In the genomic region with DNA sequence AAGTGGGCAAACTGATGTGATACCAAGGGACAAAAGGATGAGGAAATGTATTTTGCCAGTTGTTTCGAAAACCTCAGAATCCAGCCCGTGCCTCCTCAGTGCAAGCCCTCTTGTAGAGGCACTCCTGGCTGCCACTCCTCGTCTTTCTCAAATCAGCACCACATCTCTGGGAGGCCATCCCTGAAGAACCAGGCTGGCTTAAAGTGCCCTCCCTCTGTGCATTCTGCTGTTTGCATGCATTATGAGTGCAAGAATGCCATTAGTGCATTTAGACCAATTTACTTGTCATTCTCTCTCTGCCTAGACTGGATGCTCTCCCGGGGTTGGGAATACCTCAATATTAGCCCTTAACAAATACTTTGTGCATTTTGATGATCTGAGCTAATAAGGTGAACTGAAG, we compare ENCODE assay signal across 33 cellular contexts. TPM values are rescaled to one million over a fixed set of nuclear protein-coding genes. Genes with fewer than 3 reads are reported as not detected.
DNase-seq lines count a peak whose midpoint lies in the region; ATAC-seq and TF ChIP-seq lines count a peak whose summit lies in the region.
"Had no signal": no experiment of that assay in that cellular context is flagged by ENCODE, and none has a peak within 500 bp of the region (broad histone marks: within the 10 kb centered on the region; RNA-seq: fewer than 3 reads in every experiment).

No MANE protein-coding gene starts in this region.

- H3K27ac Mint-ChIP-seq in activated T-helper 2 cell treated with anti-CD3 and anti-CD28 coated beads, Interferon-gamma antibody, Interleukin-2, Interleukin-4, amounts not matched to agents 10 μg/mL and 5 μg/mL and 100 μg/mL, durations not matched to agents 14 hours and 24 hours and 36 hours, result no peak overlapping the region
- H3K27ac Mint-ChIP-seq: activated CD4-positive, alpha-beta memory T cell treated with anti-CD3 and anti-CD28 coated beads, Interleukin-2, amount 10 ng/mL, durations not matched to agents 7 days and 5 days; activated naive CD4-positive, alpha-beta T cell treated with anti-CD3 and anti-CD28 coated beads for 36 hours; activated T-helper 1 cell treated with anti-CD3 and anti-CD28 coated beads, Interleukin-12 subunit alpha, Interleukin-12 subunit beta, Interleukin-2, Interleukin-4 antibody, amounts not matched to agents 30 ng/mL and 10 ng/mL and 1 ng/mL, durations not matched to agents 14 hours and 24 hours and 36 hours; CD4-positive, CD25-positive, alpha-beta regulatory T cell had no signal

- H3K9me3 ChIP-seq in SK-N-SH (no peaks in the 10 kb centered on the region), right cardiac atrium (ENCODE audit: control insufficient read depth, low read length) (no peaks in the 10 kb centered on the region), thoracic aorta (no peaks in the 10 kb centered on the region)
- H3K9me3 ChIP-seq: prostate gland had no signal

- H3K9ac ChIP-seq in SK-N-SH, result no peak overlapping the region

- POLR2A ChIA-PET in SK-N-SH (lab: Yijun Ruan, JAX), result no interaction called here

- WGBS in SK-N-SH (ENCODE audit: low lambda C conversion rate), result 80% methylated on average over 4 of the region's 4 CpGs
- 51% methylated on average over 4 of the region's 4 CpGs for WGBS in right cardiac atrium

- H4K20me1 ChIP-seq in SK-N-SH (ENCODE audit: insufficient read depth), result no peaks in the 10 kb centered on the region

- DNase-seq in SK-N-SH (no peak), caudate nucleus (lab: John Stamatoyannopoulos, UW) (no peak), right cardiac atrium (no peak), thoracic aorta (ENCODE audit: low spot score) (no peak), foreskin fibroblast (no peak)
- DNase-seq in activated T-helper 2 cell treated with anti-CD3 and anti-CD28 coated beads, Interferon-gamma antibody, Interleukin-2, Interleukin-4, amounts not matched to agents 10 μg/mL and 5 μg/mL and 100 μg/mL, durations not matched to agents 14 hours and 24 hours and 36 hours (ENCODE audit: low spot score), result no peak
- DNase-seq: activated CD4-positive, alpha-beta memory T cell treated with anti-CD3 and anti-CD28 coated beads, Interleukin-2, amount 10 ng/mL, durations not matched to agents 7 days and 5 days; activated CD4-positive, alpha-beta T cell treated with anti-CD3 and anti-CD28 coated beads for 1 hour; activated CD8-positive, alpha-beta memory T cell treated with anti-CD3 and anti-CD28 coated beads, Interleukin-2, amount 50 U/mL, for 4 hours; activated naive CD4-positive, alpha-beta T cell treated with anti-CD3 and anti-CD28 coated beads for 36 hours; AML-193; Calu3; CD4-positive, CD25-positive, alpha-beta regulatory T cell; DMS79; effector CD4-positive, alpha-beta T cell; GDM1; Kasumi-1; naive B cell; NCI-H1092; NCI-H1930; NCI-H2227 treated with DMSO at 0.1 percent for 48 hours; NCI-H526; PC-3; stimulated activated CD4-positive, alpha-beta T cell treated with anti-CD3 and anti-CD28 coated beads, Interleukin-15, amount 100 ng/mL, for 24 hours; stimulated activated CD4-positive, alpha-beta T cell treated with anti-CD3 and anti-CD28 coated beads, Interleukin-4, amount 100 ng/mL, for 4 hours had no signal

- H3K27me3 Mint-ChIP-seq in activated T-helper 2 cell treated with anti-CD3 and anti-CD28 coated beads, Interferon-gamma antibody, Interleukin-2, Interleukin-4, amounts not matched to agents 10 μg/mL and 5 μg/mL and 100 μg/mL, durations not matched to agents 14 hours and 24 hours and 36 hours (ENCODE audit: low read depth), result peaks cover 12% of the 10 kb centered on the region
- H3K27me3 Mint-ChIP-seq: CD4-positive, CD25-positive, alpha-beta regulatory T cell had no signal

- H3K4me3 Mint-ChIP-seq in activated T-helper 2 cell treated with anti-CD3 and anti-CD28 coated beads, Interferon-gamma antibody, Interleukin-2, Interleukin-4, amounts not matched to agents 10 μg/mL and 5 μg/mL and 100 μg/mL, durations not matched to agents 14 hours and 24 hours and 36 hours (ENCODE audit: low read depth), result no peak overlapping the region
- H3K4me3 Mint-ChIP-seq: activated CD4-positive, alpha-beta memory T cell treated with anti-CD3 and anti-CD28 coated beads, Interleukin-2, amount 10 ng/mL, durations not matched to agents 7 days and 5 days; activated naive CD4-positive, alpha-beta T cell treated with anti-CD3 and anti-CD28 coated beads for 36 hours; activated T-helper 1 cell treated with anti-CD3 and anti-CD28 coated beads, Interleukin-12 subunit alpha, Interleukin-12 subunit beta, Interleukin-2, Interleukin-4 antibody, amounts not matched to agents 30 ng/mL and 10 ng/mL and 1 ng/mL, durations not matched to agents 14 hours and 24 hours and 36 hours; CD4-positive, CD25-positive, alpha-beta regulatory T cell; naive B cell had no signal

- intact Hi-C loops in right cardiac atrium (cut with DNase I), result no loop called here
- intact Hi-C loops in activated T-helper 2 cell treated with anti-CD3 and anti-CD28 coated beads, Interferon-gamma antibody, Interleukin-2, Interleukin-4, amounts not matched to agents 10 μg/mL and 5 μg/mL and 100 μg/mL, durations not matched to agents 14 hours and 24 hours and 36 hours (cut with micrococcal nuclease), result no loop called here

- no peak overlapping the region for H3K27ac ChIP-seq in SK-N-SH (ENCODE audit: low read depth in 2 of 2, low read length in 1 of 2)
- peak overlapping the region; percentile 84 for H3K27ac ChIP-seq in caudate nucleus (ENCODE audit: low read depth, low read length)
- peak overlapping the region; percentile 30 for H3K27ac ChIP-seq in right cardiac atrium (ENCODE audit: low read length)
- H3K27ac ChIP-seq in thoracic aorta, result peak overlapping the region; percentile 76 to 77
- H3K27ac ChIP-seq: epithelial cell of prostate had no signal

- peaks cover 4% of the 10 kb centered on the region for H3F3A ChIP-seq in SK-N-SH (replicated peaks; ENCODE audit: insufficient read depth)

- no peak overlapping the region for H3K4me3 ChIP-seq in SK-N-SH (ENCODE audit: low read depth in 2 of 2, low read length in 1 of 2)
- no peak overlapping the region for H3K4me3 ChIP-seq in right cardiac atrium (ENCODE audit: low read length)
- no peak overlapping the region for H3K4me3 ChIP-seq in thoracic aorta
- no peak overlapping the region for H3K4me3 ChIP-seq in foreskin fibroblast (ENCODE audit: low read depth in 1 of 2, low read length in 2 of 2)
- H3K4me3 ChIP-seq: prostate gland had no signal

- no peak overlapping the region for H3K4me2 ChIP-seq in SK-N-SH

- TF ChIP-seq CTCF in SK-N-SH (IDR thresholded peaks at IDR 0.05), result no peak
- TF ChIP-seq CTCF in thoracic aorta (IDR thresholded peaks at IDR 0.05), result no peak
- no peak for TF ChIP-seq CTCF in foreskin fibroblast (IDR thresholded peaks at IDR 0.05; ENCODE audit: low read depth, low read length)

- H3K27me3 ChIP-seq in SK-N-SH (ENCODE audit: insufficient read depth), result no peaks in the 10 kb centered on the region
- H3K27me3 ChIP-seq in right cardiac atrium (ENCODE audit: control insufficient read depth, insufficient read depth), result no peaks in the 10 kb centered on the region
- no peaks in the 10 kb centered on the region for H3K27me3 ChIP-seq in thoracic aorta (replicated peaks; ENCODE audit: insufficient read depth)

- H3K36me3 Mint-ChIP-seq in activated T-helper 2 cell treated with anti-CD3 and anti-CD28 coated beads, Interferon-gamma antibody, Interleukin-2, Interleukin-4, amounts not matched to agents 10 μg/mL and 5 μg/mL and 100 μg/mL, durations not matched to agents 14 hours and 24 hours and 36 hours (ENCODE audit: low read depth), result no peaks in the 10 kb centered on the region
- H3K36me3 Mint-ChIP-seq: CD4-positive, CD25-positive, alpha-beta regulatory T cell; naive B cell had no signal

- no peaks in the 10 kb centered on the region for H3K79me2 ChIP-seq in SK-N-SH (ENCODE audit: insufficient read depth)

- TF ChIP-seq EP300 in SK-N-SH (IDR thresholded peaks at IDR 0.05; ENCODE audit: borderline replicate concordance in 1 of 2, low read depth in 1 of 2, low read length in 1 of 2), result no peak

- CTCF ChIA-PET in SK-N-SH (lab: Yijun Ruan, JAX), result interaction anchor here (1.9 kb wide), 1 partner anchor 95 kb away, joined by 6 read pairs; no protein-coding TSS in a partner anchor

- no peak overlapping the region for H2AFZ ChIP-seq in SK-N-SH (ENCODE audit: low read depth)

- no peaks in the 10 kb centered on the region for H3K9me2 ChIP-seq in SK-N-SH

- H3K9me3 Mint-ChIP-seq in activated T-helper 2 cell treated with anti-CD3 and anti-CD28 coated beads, Interferon-gamma antibody, Interleukin-2, Interleukin-4, amounts not matched to agents 10 μg/mL and 5 μg/mL and 100 μg/mL, durations not matched to agents 14 hours and 24 hours and 36 hours, result no peaks in the 10 kb centered on the region
- H3K9me3 Mint-ChIP-seq: activated CD4-positive, alpha-beta memory T cell treated with anti-CD3 and anti-CD28 coated beads, Interleukin-2, amount 10 ng/mL, durations not matched to agents 7 days and 5 days; activated naive CD4-positive, alpha-beta T cell treated with anti-CD3 and anti-CD28 coated beads for 36 hours; activated T-helper 1 cell treated with anti-CD3 and anti-CD28 coated beads, Interleukin-12 subunit alpha, Interleukin-12 subunit beta, Interleukin-2, Interleukin-4 antibody, amounts not matched to agents 30 ng/mL and 10 ng/mL and 1 ng/mL, durations not matched to agents 14 hours and 24 hours and 36 hours had no signal

- peak; percentile 41; the same call in 2 of the 3 replicates for ATAC-seq in SK-N-SH treated with all-trans-retinoic acid at 6 μM for 48 hours
- ATAC-seq in right cardiac atrium, result no peak
- no peak for ATAC-seq in thoracic aorta (ENCODE audit: insufficient number of reproducible peaks, low FRiP score, low read depth)
- ATAC-seq in GM21390 (IDR thresholded peaks at IDR 0.05; ENCODE audit: unreplicated experiment), result no peak
- ATAC-seq: PC-3 had no signal

- H3K4me1 Mint-ChIP-seq in activated T-helper 2 cell treated with anti-CD3 and anti-CD28 coated beads, Interferon-gamma antibody, Interleukin-2, Interleukin-4, amounts not matched to agents 10 μg/mL and 5 μg/mL and 100 μg/mL, durations not matched to agents 14 hours and 24 hours and 36 hours (ENCODE audit: low read depth), result no peaks in the 10 kb centered on the region
- H3K4me1 Mint-ChIP-seq: activated CD4-positive, alpha-beta memory T cell treated with anti-CD3 and anti-CD28 coated beads, Interleukin-2, amount 10 ng/mL, durations not matched to agents 7 days and 5 days; CD4-positive, CD25-positive, alpha-beta regulatory T cell; naive B cell had no signal

- H3K36me3 ChIP-seq in SK-N-SH (replicated peaks in 1 of 2; ENCODE audit: control insufficient read depth in 1 of 2, insufficient read depth in 2 of 2, low read length in 1 of 2) (no peaks in the 10 kb centered on the region), thoracic aorta (no peaks in the 10 kb centered on the region)
- H3K36me3 ChIP-seq: prostate gland had no signal

- H3K4me1 ChIP-seq in SK-N-SH (ENCODE audit: control insufficient read depth in 1 of 2, insufficient read depth in 2 of 2, low read depth in 1 of 2, low read length in 1 of 2), result peaks cover 0 to 14% of the 10 kb centered on the region in 2 experiments; a peak in 1 of 4 replicates
- peaks cover 8% of the 10 kb centered on the region for H3K4me1 ChIP-seq in right cardiac atrium (ENCODE audit: control insufficient read depth, insufficient read depth, low read length)
- H3K4me1 ChIP-seq in thoracic aorta (ENCODE audit: control insufficient read depth in 1 of 2, low read depth in 2 of 2), result peaks cover 14 to 22% of the 10 kb centered on the region in 2 donors

- TF ChIP-seq RAD21 in SK-N-SH (IDR thresholded peaks at IDR 0.05; ENCODE audit: low read length), result no peak

RNA-seq across cellular contexts. Expression of a gene that starts 19.9 kb away (rescaled TPM):
- 0.08 and 0.10 TPM in 2 replicates for polyA plus RNA-seq in SK-N-SH (2012; rRNA removed)
- 0.04 and 0.09 TPM in 2 replicates for polyA plus RNA-seq in SK-N-SH (2012; cell fraction: cytosol; rRNA removed)
- 0.08 and 0.12 TPM in 2 replicates for polyA plus RNA-seq in SK-N-SH (2012; cell fraction: nucleus; rRNA removed)
- 10 to 100 TPM in 1 of 4 donors, 1 to 10 TPM in 3; 1.6 to 11.3 (median 8.1) TPM for total RNA-seq in right cardiac atrium
- polyA plus RNA-seq in right cardiac atrium, result 3.7 TPM
- total RNA-seq in thoracic aorta, result 100 to 1,000 TPM in 1 of 2 donors, 10 to 100 TPM in 1; 79.1 to 133 TPM
- total RNA-seq in activated T-helper 2 cell treated with anti-CD3 and anti-CD28 coated beads, Interferon-gamma antibody, Interleukin-2, Interleukin-4, amounts not matched to agents 10 μg/mL and 5 μg/mL and 100 μg/mL, durations not matched to agents 14 hours and 24 hours and 36 hours, result not detected in 2 replicates
- total RNA-seq: activated CD4-positive, alpha-beta memory T cell treated with anti-CD3 and anti-CD28 coated beads, Interleukin-2, amount 10 ng/mL, durations not matched to agents 7 days and 5 days; activated naive CD4-positive, alpha-beta T cell treated with anti-CD3 and anti-CD28 coated beads for 36 hours; activated T-helper 1 cell treated with anti-CD3 and anti-CD28 coated beads, Interleukin-12 subunit alpha, Interleukin-12 subunit beta, Interleukin-2, Interleukin-4 antibody, amounts not matched to agents 30 ng/mL and 10 ng/mL and 1 ng/mL, durations not matched to agents 14 hours and 24 hours and 36 hours; Calu3; CD4-positive, CD25-positive, alpha-beta regulatory T cell; cerebellum; PC-3; T-helper 2 cell treated with Interferon-gamma antibody and Interleukin-4, amounts not matched to agents 100 ng/mL and 5 ng/mL, for 36 hours had no signal
- polyA plus RNA-seq: CD4-positive, CD25-positive, alpha-beta regulatory T cell had no signal

RNA-seq across cellular contexts. Expression of a gene that starts 40.5 kb away (rescaled TPM):
- polyA plus RNA-seq in SK-N-SH (2012; rRNA removed) (0.23 and 0.30 TPM in 2 replicates), right cardiac atrium (0.16 TPM)
- 0.12 and 0.28 TPM in 2 replicates for polyA plus RNA-seq in SK-N-SH (2012; cell fraction: cytosol; rRNA removed)
- polyA plus RNA-seq in SK-N-SH (2012; cell fraction: nucleus; rRNA removed), result 0.26 TPM in 2 replicates
- total RNA-seq in right cardiac atrium (under 1 TPM in 2 of 4 donors, not detected in 2; 0.23 to 0.41 TPM), thoracic aorta (1 to 10 TPM; 2.0 to 2.1 TPM)
- total RNA-seq in activated T-helper 2 cell treated with anti-CD3 and anti-CD28 coated beads, Interferon-gamma antibody, Interleukin-2, Interleukin-4, amounts not matched to agents 10 μg/mL and 5 μg/mL and 100 μg/mL, durations not matched to agents 14 hours and 24 hours and 36 hours, result not detected in 2 replicates
- total RNA-seq: activated CD4-positive, alpha-beta memory T cell treated with anti-CD3 and anti-CD28 coated beads, Interleukin-2, amount 10 ng/mL, durations not matched to agents 7 days and 5 days; activated naive CD4-positive, alpha-beta T cell treated with anti-CD3 and anti-CD28 coated beads for 36 hours; activated T-helper 1 cell treated with anti-CD3 and anti-CD28 coated beads, Interleukin-12 subunit alpha, Interleukin-12 subunit beta, Interleukin-2, Interleukin-4 antibody, amounts not matched to agents 30 ng/mL and 10 ng/mL and 1 ng/mL, durations not matched to agents 14 hours and 24 hours and 36 hours; Calu3; CD4-positive, CD25-positive, alpha-beta regulatory T cell; PC-3; T-helper 2 cell treated with Interferon-gamma antibody and Interleukin-4, amounts not matched to agents 100 ng/mL and 5 ng/mL, for 36 hours; urinary bladder had no signal

Comparison
In these comparisons a context has a peak if more than half of its experiments do, and no peak if none do; other contexts are left out.
1. H3K27ac ChIP-seq: peak in caudate nucleus (single experiment), right cardiac atrium (single experiment) and thoracic aorta (2 of 2); none in SK-N-SH (0 of 2).
2. RNA of a gene that starts 19.9 kb away (total RNA-seq): 79.1 to 133 TPM in thoracic aorta; 1.6 to 11.3 TPM in right cardiac atrium and not detected in activated T-helper 2 cell treated with anti-CD3 and anti-CD28 coated beads, Interferon-gamma antibody, Interleukin-2, Interleukin-4, amounts not matched to agents 10 μg/mL and 5 μg/mL and 100 μg/mL, durations not matched to agents 14 hours and 24 hours and 36 hours; every median in the first group is over 4 times any median in the second.